In genomic region chr3:102129774-102130608, GRCh38 we compare ENCODE assay signal across 8 cellular contexts.
DNase-seq lines count a peak whose midpoint lies in the region; ATAC-seq and TF ChIP-seq lines count a peak whose summit lies in the region.

No MANE protein-coding gene starts in this region.

- DNase-seq in HCEC 1CT, result peak; percentile 81
- DNase-seq in glomerular visceral epithelial cell (ENCODE audit: extremely low spot score), result peak; percentile 54
- no peak for DNase-seq in stimulated activated naive CD8-positive, alpha-beta T cell treated with anti-CD3 and anti-CD28 coated beads, Interleukin-15, Interleukin-2, amounts not matched to agents 100 U/mL and 50 U/mL, for 24 hours
- DNase-seq in cortex of kidney (lab: John Stamatoyannopoulos, UW), result no peak
- DNase-seq in activated CD8-positive, alpha-beta memory T cell treated with anti-CD3 and anti-CD28 coated beads for 24 hours, result no peak

- ATAC-seq in SK-N-SH treated with all-trans-retinoic acid at 6 μM for 48 hours (peak; percentile 94), GM21447 (IDR thresholded peaks at IDR 0.05; ENCODE audit: unreplicated experiment) (no peak), GM19351 (IDR thresholded peaks at IDR 0.05; ENCODE audit: unreplicated experiment) (no peak)
- ATAC-seq in stimulated activated naive CD8-positive, alpha-beta T cell treated with anti-CD3 and anti-CD28 coated beads, Interleukin-15, Interleukin-2, amounts not matched to agents 100 U/mL and 50 U/mL, for 24 hours, result peak; percentile 91

TF ChIP-seq in SK-N-SH treated with all-trans-retinoic acid at 6 μM for 48 hours, 23 proteins besides CTCF, POLR2A, EP300 and RAD21:
- TF ChIP-seq ZNF565 (CRISPR knock-in tag; conservative IDR thresholded peaks at IDR 0.05; ENCODE audit: low read depth), result no peak
- TF ChIP-seq ZC3H10 (CRISPR knock-in tag; IDR thresholded peaks at IDR 0.05), result peak; percentile 49; the same call in 1 of the 2 replicates
- peak; percentile 75 for TF ChIP-seq TOX (CRISPR knock-in tag; IDR thresholded peaks at IDR 0.05; ENCODE audit: borderline replicate concordance)

Comparison
In these comparisons a context has a peak if more than half of its experiments do, and no peak if none do; other contexts are left out.
1. DNase-seq: peak in HCEC 1CT (single experiment) and glomerular visceral epithelial cell (single experiment); none in stimulated activated naive CD8-positive, alpha-beta T cell treated with anti-CD3 and anti-CD28 coated beads, Interleukin-15, Interleukin-2, amounts not matched to agents 100 U/mL and 50 U/mL, for 24 hours (single experiment), cortex of kidney (single experiment) and activated CD8-positive, alpha-beta memory T cell treated with anti-CD3 and anti-CD28 coated beads for 24 hours (single experiment).
2. ATAC-seq: peak in SK-N-SH treated with all-trans-retinoic acid at 6 μM for 48 hours (single experiment) and stimulated activated naive CD8-positive, alpha-beta T cell treated with anti-CD3 and anti-CD28 coated beads, Interleukin-15, Interleukin-2, amounts not matched to agents 100 U/mL and 50 U/mL, for 24 hours (single experiment); none in GM21447 (single experiment) and GM19351 (single experiment).